9 cellular contexts compared by ENCODE assay signal in genomic region chr2:230925879-230926765, GRCh38. TPM values are rescaled to one million over a fixed set of nuclear protein-coding genes. Genes with fewer than 3 reads are reported as not detected.
DNase-seq lines count a peak whose midpoint lies in the region; ATAC-seq lines count a peak whose summit lies in the region.
"Had no signal": no experiment of that assay in that cellular context is flagged by ENCODE, and none has a peak within 500 bp of the region (broad histone marks: within the 10 kb centered on the region; RNA-seq: fewer than 3 reads in every experiment).

No MANE protein-coding gene starts in this region.

- no peak overlapping the region for H2BK5ac ChIP-seq in neuronal stem cell (ENCODE audit: low read length)

- H2BK120ac ChIP-seq in neuronal stem cell (ENCODE audit: low read depth, low read length) = no peak overlapping the region

- peak overlapping the region; percentile 41 for H3K18ac ChIP-seq in neuronal stem cell (ENCODE audit: low read length)

- peaks cover 20% of the 10 kb centered on the region for H3K27me3 Mint-ChIP-seq in activated CD4-positive, alpha-beta memory T cell treated with anti-CD3 and anti-CD28 coated beads, Interleukin-2, amount 10 ng/mL, durations not matched to agents 7 days and 5 days

- H3K9me3 Mint-ChIP-seq in activated CD4-positive, alpha-beta memory T cell treated with anti-CD3 and anti-CD28 coated beads, Interleukin-2, amount 10 ng/mL, durations not matched to agents 7 days and 5 days = no peaks in the 10 kb centered on the region

- POLR2A ChIA-PET in activated CD4-positive, alpha-beta memory T cell treated with anti-CD3 and anti-CD28 coated beads, Interleukin-2, amount 10 ng/mL, durations not matched to agents 7 days and 5 days (lab: Charles Lee) = interaction anchor here (0.7 to 5.6 kb wide), 10 partner anchors 17 to 127 kb away, joined by 3 to 69 read pairs (median 4); no protein-coding TSS in a partner anchor

- no peak overlapping the region for H3K4me2 ChIP-seq in neuronal stem cell (ENCODE audit: insufficient read depth, low read length, poor library complexity, severe bottlenecking)

- no peak overlapping the region for H3K4ac ChIP-seq in neuronal stem cell (ENCODE audit: low read length)

- no peak overlapping the region for H4K91ac ChIP-seq in neuronal stem cell (ENCODE audit: low read depth, low read length, poor library complexity)

- ATAC-seq in GM18868 (IDR thresholded peaks at IDR 0.05; ENCODE audit: unreplicated experiment) (peak; percentile 56), HG02678 (IDR thresholded peaks at IDR 0.05; ENCODE audit: unreplicated experiment) (peak; percentile 38), GM18858 (IDR thresholded peaks at IDR 0.05; ENCODE audit: unreplicated experiment) (no peak)

- no peaks in the 10 kb centered on the region for H3K79me1 ChIP-seq in neuronal stem cell (ENCODE audit: low read depth, low read length)

- H3K27ac Mint-ChIP-seq in activated CD4-positive, alpha-beta memory T cell treated with anti-CD3 and anti-CD28 coated beads, Interleukin-2, amount 10 ng/mL, durations not matched to agents 7 days and 5 days = peak overlapping the region; percentile 81

- H3K4me1 ChIP-seq in neuronal stem cell (ENCODE audit: control insufficient read depth in 2 of 2, insufficient read depth in 1 of 2, low read depth in 1 of 2, low read length in 2 of 2) = no peaks in the 10 kb centered on the region

- no peak overlapping the region for H2BK12ac ChIP-seq in neuronal stem cell (ENCODE audit: low read length)

- no peak overlapping the region for H4K8ac ChIP-seq in neuronal stem cell (ENCODE audit: low read depth, low read length)

- no peak overlapping the region for H3K4me3 ChIP-seq in neuronal stem cell (ENCODE audit: low read length in 2 of 2)

- peak overlapping the region; percentile 5 for H2BK15ac ChIP-seq in neuronal stem cell (ENCODE audit: low read length)

- no CpG with 5 or more reads among the region's 11 CpGs for WGBS in neuronal stem cell (ENCODE audit: extremely low coverage in 2 of 2, insufficient read length in 2 of 2, insufficient replicate concordance in 1 of 2), 2 donors

- H3K9me3 ChIP-seq in neuronal stem cell (replicated peaks in 1 of 2; ENCODE audit: control insufficient read depth in 2 of 2, insufficient read depth in 1 of 2, low read depth in 1 of 2, low read length in 2 of 2) = no peaks in the 10 kb centered on the region

- H3K36me3 Mint-ChIP-seq in activated CD4-positive, alpha-beta memory T cell treated with anti-CD3 and anti-CD28 coated beads, Interleukin-2, amount 10 ng/mL, durations not matched to agents 7 days and 5 days (ENCODE audit: low read depth) = no peaks in the 10 kb centered on the region

- H3K27me3 ChIP-seq in neuronal stem cell (ENCODE audit: control insufficient read depth in 3 of 3, insufficient read depth in 3 of 3, low read depth in 1 of 3, low read length in 3 of 3) = no peaks in the 10 kb centered on the region

- peak overlapping the region; percentile 68 for H2AFZ ChIP-seq in neuronal stem cell (ENCODE audit: low read length)

- H3K4me1 Mint-ChIP-seq in activated CD4-positive, alpha-beta memory T cell treated with anti-CD3 and anti-CD28 coated beads, Interleukin-2, amount 10 ng/mL, durations not matched to agents 7 days and 5 days = peaks cover 55% of the 10 kb centered on the region

- no peak overlapping the region for H3K4me3 Mint-ChIP-seq in activated CD4-positive, alpha-beta memory T cell treated with anti-CD3 and anti-CD28 coated beads, Interleukin-2, amount 10 ng/mL, durations not matched to agents 7 days and 5 days

- H2AK5ac ChIP-seq in neuronal stem cell (ENCODE audit: low read depth, low read length) = no peak overlapping the region

- DNase-seq in activated CD4-positive, alpha-beta memory T cell treated with anti-CD3 and anti-CD28 coated beads, Interleukin-2, amount 10 ng/mL, durations not matched to agents 7 days and 5 days = no peak
- DNase-seq in neuronal stem cell (ENCODE audit: low spot score) (no peak), epidermal melanocyte (ENCODE audit: insufficient read length, low spot score) (no peak), HCEC 1CT (no peak), mucosa of gallbladder (ENCODE audit: low spot score) (no peak)

- no peak overlapping the region for H3K9ac ChIP-seq in neuronal stem cell (ENCODE audit: low read depth, low read length, poor library complexity)

- no peaks in the 10 kb centered on the region for H3K36me3 ChIP-seq in neuronal stem cell (replicated peaks in 1 of 2; ENCODE audit: control insufficient read depth in 2 of 2, insufficient read depth in 2 of 2, low read length in 2 of 2)

- H3K14ac ChIP-seq in neuronal stem cell (ENCODE audit: low read length) = no peak overlapping the region

- H3K23ac ChIP-seq in neuronal stem cell (ENCODE audit: low read depth, low read length, poor library complexity) = no peak overlapping the region

- H3K27ac ChIP-seq in neuronal stem cell (replicated peaks; ENCODE audit: low read length) = no peak overlapping the region

- CTCF ChIA-PET in activated CD4-positive, alpha-beta memory T cell treated with anti-CD3 and anti-CD28 coated beads, Interleukin-2, amount 10 ng/mL, durations not matched to agents 7 days and 5 days (lab: Charles Lee) = interaction anchor here (0.7 to 6.0 kb wide), 13 partner anchors 12 to 132 kb away, joined by 3 to 127 read pairs (median 4); no protein-coding TSS in a partner anchor

RNA-seq across cellular contexts. Expression of gene GPR55, which starts 1.1 kb away (rescaled TPM):
- total RNA-seq in activated CD4-positive, alpha-beta memory T cell treated with anti-CD3 and anti-CD28 coated beads, Interleukin-2, amount 10 ng/mL, durations not matched to agents 7 days and 5 days = 1 to 10 TPM; 7.3 to 7.4 TPM
- polyA plus RNA-seq in neuronal stem cell (2013, experiment 1 of 2) = not detected
- polyA plus RNA-seq in neuronal stem cell (2013, experiment 2 of 2) = not detected
- 0.37 TPM for total RNA-seq in mucosa of gallbladder
- total RNA-seq: skeletal muscle tissue had no signal
